Comparison of ENCODE assay signal across 19 cellular contexts in genomic region chr10:72542396-72542815, GRCh38.
"Had no signal": no experiment of that assay in that cellular context is flagged by ENCODE, and none has a peak within 500 bp of the region (broad histone marks: within the 10 kb centered on the region; RNA-seq: fewer than 3 reads in every experiment).

No MANE protein-coding gene starts in this region.

- H3K9me3 ChIP-seq: uterus had no signal

- H3K27ac ChIP-seq: brain microvascular endothelial cell, tibial nerve, uterus, WERI-Rb-1 had no signal

- H3K27ac Mint-ChIP-seq: nephron had no signal

- H3K4me1 ChIP-seq: tibial nerve had no signal

- H3K36me3 ChIP-seq: brain microvascular endothelial cell, uterus, WERI-Rb-1 had no signal

- ATAC-seq: left colon; stimulated activated naive CD8-positive, alpha-beta T cell treated with anti-CD3 and anti-CD28 coated beads, Interleukin-15, Interleukin-2, amounts not matched to agents 100 U/mL and 50 U/mL, for 24 hours had no signal

- H3K4me3 ChIP-seq: lung, tibial nerve, uterus had no signal

- DNase-seq: activated CD4-positive, alpha-beta T cell treated with anti-CD3 and anti-CD28 coated beads for 1 hour; activated CD8-positive, alpha-beta memory T cell treated with anti-CD3 and anti-CD28 coated beads for 24 hours; activated CD8-positive, alpha-beta memory T cell treated with anti-CD3 and anti-CD28 coated beads, Interleukin-2, amount 50 U/mL, for 48 hours; activated effector memory CD4-positive, alpha-beta T cell treated with anti-CD3 and anti-CD28 coated beads, Interleukin-2, amount 50 U/mL, for 16 hours; activated naive CD4-positive, alpha-beta T cell treated with anti-CD3 and anti-CD28 coated beads, Interleukin-2, amount 50 U/mL, for 16 hours; activated T-cell treated with anti-CD3 and anti-CD28 coated beads, Interleukin-2, amount 50 U/mL, for 48 hours; aorta; brain microvascular endothelial cell; central memory CD4-positive, alpha-beta T cell; cortex of kidney; effector CD8-positive, alpha-beta T cell; foreskin fibroblast; left colon; stimulated activated naive CD8-positive, alpha-beta T cell treated with anti-CD3 and anti-CD28 coated beads, Interleukin-15, Interleukin-2, amounts not matched to agents 100 U/mL and 50 U/mL, for 24 hours; uterus; WERI-Rb-1 had no signal

- H3K4me3 Mint-ChIP-seq: nephron had no signal

- H3K27me3 ChIP-seq: brain microvascular endothelial cell, tibial nerve, uterus had no signal
